In genomic region chr2:41939410-41939775, GRCh38 we compare ENCODE assay signal across 29 cellular contexts.
DNase-seq lines count a peak whose midpoint lies in the region; ATAC-seq and TF ChIP-seq lines count a peak whose summit lies in the region.
"Had no signal": no experiment of that assay in that cellular context is flagged by ENCODE, and none has a peak within 500 bp of the region (broad histone marks: within the 10 kb centered on the region; RNA-seq: fewer than 3 reads in every experiment).

No MANE protein-coding gene starts in this region.

- H3K18ac ChIP-seq in mesenchymal stem cell (ENCODE audit: low read depth in 1 of 2, low read length in 2 of 2), result peak overlapping the region; percentile 16 to 52

- no peaks in the 10 kb centered on the region for H3K79me1 ChIP-seq in mesenchymal stem cell (replicated peaks; ENCODE audit: low read length, poor library complexity, severe bottlenecking)

- DNase-seq in right atrium auricular region (ENCODE audit: low spot score), result no peak
- DNase-seq in Right ventricle myocardium inferior (ENCODE audit: missing footprints), result no peak
- DNase-seq in SJSA1 (ENCODE audit: low read depth in 1 of 2, low spot score in 2 of 2), result no peak
- DNase-seq in mesenchymal stem cell, result no peak
- DNase-seq in uterus, result no peak
- DNase-seq in NCI-H1417 (lab: John Stamatoyannopoulos, UW), result no peak
- no peak for DNase-seq in colonic mucosa
- DNase-seq: activated CD4-positive, alpha-beta T cell treated with anti-CD3 and anti-CD28 coated beads for 36 hours; activated CD8-positive, alpha-beta T cell treated with anti-CD3 and anti-CD28 coated beads, Interleukin-2, amount 10 ng/mL, durations not matched to agents 7 days and 5 days; activated naive CD4-positive, alpha-beta T cell treated with anti-CD3 and anti-CD28 coated beads, Interleukin-2, amount 10 ng/mL, durations not matched to agents 7 days and 5 days; adrenal gland; AML-193; brain microvascular endothelial cell; CD4-positive, CD25-positive, alpha-beta regulatory T cell; effector CD8-positive, alpha-beta T cell; GOT3; KG1; NCI-H1092 treated with DMSO at 0.1 percent for 48 hours; NCI-H187 treated with DMSO at 0.1 percent for 48 hours; NCI-H526; nephron progenitor cell; SHP77 treated with DMSO at 0.1 percent for 48 hours; stimulated activated naive B cell treated with anti-CD40 and anti-IgM and Interleukin-4, amounts not matched to agents 10 μg/mL and 1 μg/mL and 100 μg/mL, for 72 hours had no signal

- H2AK5ac ChIP-seq in mesenchymal stem cell (ENCODE audit: low read length, severe bottlenecking), result no peak overlapping the region

- no peak overlapping the region for H2BK120ac ChIP-seq in mesenchymal stem cell (ENCODE audit: low read depth, low read length)

- ATAC-seq in Right ventricle myocardium inferior (no peak), HG03139 (IDR thresholded peaks at IDR 0.05; ENCODE audit: unreplicated experiment) (no peak)
- ATAC-seq: A549; activated CD4-positive, alpha-beta T cell treated with anti-CD3 and anti-CD28 coated beads for 36 hours; activated CD8-positive, alpha-beta T cell treated with anti-CD3 and anti-CD28 coated beads, Interleukin-2, amount 10 ng/mL, durations not matched to agents 7 days and 5 days; activated T-helper 17 cell treated with anti-CD3 and anti-CD28 coated beads, Interleukin-2, amount 50 U/mL, for 72 hours; Panc1; stimulated activated naive B cell treated with anti-CD40 and anti-IgM and Interleukin-4, amounts not matched to agents 10 μg/mL and 1 μg/mL and 100 μg/mL, for 72 hours had no signal

- H2BK12ac ChIP-seq in mesenchymal stem cell (ENCODE audit: low read length in 2 of 2), result peak overlapping the region; percentile 7 to 76

- H3K9ac ChIP-seq in mesenchymal stem cell (ENCODE audit: low read length) (no peak overlapping the region), colonic mucosa (ENCODE audit: low read depth in 2 of 2, low read length in 2 of 2) (no peak overlapping the region)

- H3K4me1 ChIP-seq in right atrium auricular region (peaks cover 0 to 52% of the 10 kb centered on the region in 2 donors), SJSA1 (replicated peaks) (peaks cover 80% of the 10 kb centered on the region), mesenchymal stem cell (ENCODE audit: control insufficient read depth, insufficient read depth, low read depth, low read length) (peaks cover 15% of the 10 kb centered on the region), uterus (peaks cover 0 to 27% of the 10 kb centered on the region in 2 donors), colonic mucosa (no peaks in the 10 kb centered on the region)

- H2BK15ac ChIP-seq in mesenchymal stem cell (ENCODE audit: low read depth, poor library complexity, severe bottlenecking), result no peak overlapping the region

- TF ChIP-seq CTCF in right atrium auricular region (IDR thresholded peaks at IDR 0.05) (no peak), uterus (IDR thresholded peaks at IDR 0.05) (no peak), colonic mucosa (IDR thresholded peaks at IDR 0.05) (no peak)

- no peak overlapping the region for H2AFZ ChIP-seq in mesenchymal stem cell (ENCODE audit: low read depth, low read length)

- H2BK5ac ChIP-seq in mesenchymal stem cell (ENCODE audit: low read depth, low read length, poor library complexity, severe bottlenecking), result no peak overlapping the region

- 87% methylated on average over 5 of the region's 5 CpGs for WGBS in mesenchymal stem cell

- H3K27me3 ChIP-seq in right atrium auricular region (no peaks in the 10 kb centered on the region), SJSA1 (replicated peaks) (no peaks in the 10 kb centered on the region), mesenchymal stem cell (ENCODE audit: control insufficient read depth in 1 of 2, insufficient read depth in 1 of 2, low read length in 2 of 2) (peaks cover 0 to 9% of the 10 kb centered on the region in 2 experiments), uterus (no peaks in the 10 kb centered on the region), colonic mucosa (no peaks in the 10 kb centered on the region)
- H3K27me3 ChIP-seq: adrenal gland, brain microvascular endothelial cell, ovary had no signal

- no peak overlapping the region for H3K4me3 ChIP-seq in right atrium auricular region
- H3K4me3 ChIP-seq in SJSA1, result no peak overlapping the region
- H3K4me3 ChIP-seq in mesenchymal stem cell (ENCODE audit: insufficient read depth in 1 of 2, low read depth in 1 of 2, low read length in 2 of 2), result no peak overlapping the region
- no peak overlapping the region for H3K4me3 ChIP-seq in uterus
- H3K4me3 ChIP-seq in colonic mucosa, result no peak overlapping the region
- H3K4me3 ChIP-seq: A549, adrenal gland, ovary, skin epidermis had no signal

- intact Hi-C loops in Right ventricle myocardium inferior (cut with DNase I) (no loop called here), uterus (cut with DNase I; ENCODE audit: low total_unique reads) (loop anchor here (10.0 kb wide), 1 partner anchor 65 kb away; no protein-coding TSS in a partner anchor), colonic mucosa (cut with DNase I) (no loop called here)

- peak overlapping the region; percentile 7 to 49 for H3K4ac ChIP-seq in mesenchymal stem cell (ENCODE audit: low read depth in 1 of 2, low read length in 2 of 2)

- no peak overlapping the region for H3K23ac ChIP-seq in mesenchymal stem cell (ENCODE audit: low read length in 2 of 2)

- peak overlapping the region; percentile 5 for H4K8ac ChIP-seq in mesenchymal stem cell (ENCODE audit: low read length)

- no peak overlapping the region for H3K4me2 ChIP-seq in mesenchymal stem cell (ENCODE audit: low read length, poor library complexity, severe bottlenecking)

- H4K91ac ChIP-seq in mesenchymal stem cell (ENCODE audit: low read length), result peak overlapping the region; percentile 29

- H3K27ac ChIP-seq in right atrium auricular region (peak overlapping the region; percentile 39 to 65), SJSA1 (peak overlapping the region; percentile 80), mesenchymal stem cell (ENCODE audit: low read length, poor library complexity, severe bottlenecking) (no peak overlapping the region), uterus (peak overlapping the region; percentile 76 to 77), colonic mucosa (no peak overlapping the region)
- H3K27ac ChIP-seq: brain microvascular endothelial cell, skin epidermis had no signal

- H3K36me3 ChIP-seq in right atrium auricular region (no peaks in the 10 kb centered on the region), SJSA1 (no peaks in the 10 kb centered on the region), mesenchymal stem cell (ENCODE audit: control insufficient read depth in 1 of 2, insufficient read depth in 2 of 2, low read depth in 1 of 2, low read length in 2 of 2) (no peaks in the 10 kb centered on the region), uterus (no peaks in the 10 kb centered on the region), colonic mucosa (no peaks in the 10 kb centered on the region)
- H3K36me3 ChIP-seq: adrenal gland, brain microvascular endothelial cell, ovary had no signal

- no peak for TF ChIP-seq POLR2A in uterus (IDR thresholded peaks at IDR 0.05)

- H3K14ac ChIP-seq in mesenchymal stem cell (ENCODE audit: low read length in 2 of 2), result no peak overlapping the region

- H3K9me3 ChIP-seq in right atrium auricular region (no peaks in the 10 kb centered on the region), SJSA1 (replicated peaks) (no peaks in the 10 kb centered on the region), mesenchymal stem cell (ENCODE audit: control insufficient read depth, low read length) (no peaks in the 10 kb centered on the region), uterus (no peaks in the 10 kb centered on the region), colonic mucosa (no peaks in the 10 kb centered on the region)
- H3K9me3 ChIP-seq: A549, adrenal gland, ovary had no signal

Comparison
In these comparisons a context has a peak if more than half of its experiments do, and no peak if none do; other contexts are left out.
1. H3K27ac ChIP-seq: peak in right atrium auricular region (2 of 2), SJSA1 (single experiment) and uterus (2 of 2); none in mesenchymal stem cell (single experiment) and colonic mucosa (single experiment).